ENCODE assay signal across 13 cellular contexts in genomic region chr4:7673111-7673510, GRCh38.
"Had no signal": no experiment of that assay in that cellular context is flagged by ENCODE, and none has a peak within 500 bp of the region (broad histone marks: within the 10 kb centered on the region; RNA-seq: fewer than 3 reads in every experiment).

No MANE protein-coding gene starts in this region.

- H3K27me3 Mint-ChIP-seq: activated T-cell treated with anti-CD3 and anti-CD28 coated beads, Interleukin-2, amount 50 U/mL, for 24 hours had no signal

- H3K27ac Mint-ChIP-seq: activated CD8-positive, alpha-beta memory T cell treated with anti-CD3 and anti-CD28 coated beads, Interleukin-2, amount 10 ng/mL, durations not matched to agents 7 days and 5 days; activated naive CD4-positive, alpha-beta T cell treated with anti-CD3 and anti-CD28 coated beads, Interleukin-2, amount 50 U/mL, for 72 hours; activated T-cell treated with anti-CD3 and anti-CD28 coated beads, Interleukin-2, amount 50 U/mL, for 24 hours; stimulated activated naive B cell treated with anti-CD40 and anti-IgM and Interleukin-4, amounts not matched to agents 10 μg/mL and 1 μg/mL and 100 μg/mL, for 72 hours had no signal

- DNase-seq: activated CD8-positive, alpha-beta memory T cell treated with anti-CD3 and anti-CD28 coated beads, Interleukin-2, amount 10 ng/mL, durations not matched to agents 7 days and 5 days; activated effector memory CD4-positive, alpha-beta T cell treated with anti-CD3 and anti-CD28 coated beads, Interleukin-2, amount 50 U/mL, for 16 hours; activated T-cell treated with anti-CD3 and anti-CD28 coated beads, Interleukin-2, amount 50 U/mL, for 24 hours; cerebellar nuclear complex; stimulated activated CD4-positive, alpha-beta T cell treated with anti-CD3 and anti-CD28 coated beads, Interleukin-2, amount 100 ng/mL, for 24 hours; stimulated activated naive B cell treated with anti-CD40 and anti-IgM and Interleukin-4, amounts not matched to agents 10 μg/mL and 1 μg/mL and 100 μg/mL, for 72 hours; transverse colon had no signal

- H3K4me3 Mint-ChIP-seq: activated CD8-positive, alpha-beta memory T cell treated with anti-CD3 and anti-CD28 coated beads, Interleukin-2, amount 10 ng/mL, durations not matched to agents 7 days and 5 days; activated T-cell treated with anti-CD3 and anti-CD28 coated beads, Interleukin-2, amount 50 U/mL, for 24 hours; stimulated activated naive B cell treated with anti-CD40 and anti-IgM and Interleukin-4, amounts not matched to agents 10 μg/mL and 1 μg/mL and 100 μg/mL, for 72 hours had no signal

- H3K36me3 Mint-ChIP-seq: activated CD8-positive, alpha-beta memory T cell treated with anti-CD3 and anti-CD28 coated beads, Interleukin-2, amount 10 ng/mL, durations not matched to agents 7 days and 5 days; stimulated activated naive B cell treated with anti-CD40 and anti-IgM and Interleukin-4, amounts not matched to agents 10 μg/mL and 1 μg/mL and 100 μg/mL, for 72 hours had no signal

- ATAC-seq: activated CD4-positive, CD25-positive, alpha-beta regulatory T cell treated with anti-CD3 and anti-CD28 coated beads, Interleukin-2, amount 50 U/mL, for 24 hours; activated CD8-positive, alpha-beta memory T cell treated with anti-CD3 and anti-CD28 coated beads, Interleukin-2, amount 10 ng/mL, durations not matched to agents 7 days and 5 days; activated naive CD4-positive, alpha-beta T cell treated with anti-CD3 and anti-CD28 coated beads, Interleukin-2, amount 50 U/mL, for 72 hours; left ventricle myocardium superior; psoas muscle; stimulated activated naive B cell treated with anti-CD40 and anti-IgM and Interleukin-4, amounts not matched to agents 10 μg/mL and 1 μg/mL and 100 μg/mL, for 72 hours had no signal

- H3K4me3 ChIP-seq: psoas muscle, right lobe of liver, spleen, transverse colon had no signal

- H3K4me1 Mint-ChIP-seq: activated CD8-positive, alpha-beta memory T cell treated with anti-CD3 and anti-CD28 coated beads, Interleukin-2, amount 10 ng/mL, durations not matched to agents 7 days and 5 days; stimulated activated naive B cell treated with anti-CD40 and anti-IgM and Interleukin-4, amounts not matched to agents 10 μg/mL and 1 μg/mL and 100 μg/mL, for 72 hours had no signal
